ENCODE assay signal across 23 cellular contexts in genomic region chr9:124562328-124562727, GRCh38. TPM values are rescaled to one million over a fixed set of nuclear protein-coding genes. Genes with fewer than 3 reads are reported as not detected.
"Had no signal": no experiment of that assay in that cellular context is flagged by ENCODE, and none has a peak within 500 bp of the region (broad histone marks: within the 10 kb centered on the region; RNA-seq: fewer than 3 reads in every experiment).

No MANE protein-coding gene starts in this region.

- H3K27ac ChIP-seq: gastrocnemius medialis, pancreas had no signal

- H3K9me3 ChIP-seq: gastrocnemius medialis, pancreas had no signal

- H3K27me3 ChIP-seq: gastrocnemius medialis, pancreas had no signal

- ATAC-seq: activated CD8-positive, alpha-beta T cell treated with anti-CD3 and anti-CD28 coated beads, Interleukin-2, amount 10 ng/mL, durations not matched to agents 7 days and 5 days; activated T-cell treated with anti-CD3 and anti-CD28 coated beads, Interleukin-2, amount 50 U/mL, for 72 hours; gastrocnemius medialis; pancreas; WTC11 had no signal

- H3K4me1 Mint-ChIP-seq: activated CD4-positive, alpha-beta T cell treated with anti-CD3 and anti-CD28 coated beads, Interleukin-2, amount 10 ng/mL, durations not matched to agents 24 days and 14 days; activated naive CD8-positive, alpha-beta T cell treated with anti-CD3 and anti-CD28 coated beads for 36 hours had no signal

- H3K27me3 Mint-ChIP-seq: dendritic cell treated with granulocyte-macrophage colony-stimulating factor and Interleukin-4, amounts not matched to agents 40 ng/mL and 50 ng/mL, for 4 days had no signal

- DNase-seq: activated CD4-positive, alpha-beta T cell treated with anti-CD3 and anti-CD28 coated beads, Interleukin-2, amount 10 ng/mL, durations not matched to agents 24 days and 14 days; activated CD8-positive, alpha-beta memory T cell treated with anti-CD3 and anti-CD28 coated beads, Interleukin-2, amount 50 U/mL, for 48 hours; activated CD8-positive, alpha-beta T cell treated with anti-CD3 and anti-CD28 coated beads, Interleukin-2, amount 10 ng/mL, durations not matched to agents 7 days and 5 days; activated gamma-delta T cell; activated naive CD8-positive, alpha-beta T cell treated with anti-CD3 and anti-CD28 coated beads for 36 hours; activated T-cell treated with anti-CD3 and anti-CD28 coated beads, Interleukin-2, amount 50 U/mL, for 72 hours; gastrocnemius medialis; retina; small intestine; stimulated activated CD4-positive, alpha-beta T cell treated with anti-CD3 and anti-CD28 coated beads, Interleukin-4, amount 100 ng/mL, for 4 hours; stimulated activated CD8-positive, alpha-beta memory T cell treated with anti-CD3 and anti-CD28 coated beads, Interleukin-4, amount 100 ng/mL, for 48 hours; stimulated activated naive CD4-positive, alpha-beta T cell treated with Interleukin-2 at 50 U/mL for 16 hours; SW 1271 had no signal

- FAIRE-seq: islet of Langerhans, pancreas, small intestine, TTC549 had no signal

- H3K9me3 Mint-ChIP-seq: activated CD4-positive, alpha-beta T cell treated with anti-CD3 and anti-CD28 coated beads, Interleukin-2, amount 10 ng/mL, durations not matched to agents 24 days and 14 days; activated naive CD8-positive, alpha-beta T cell treated with anti-CD3 and anti-CD28 coated beads for 36 hours; activated T-cell treated with anti-CD3 and anti-CD28 coated beads, Interleukin-2, amount 50 U/mL, for 72 hours; dendritic cell treated with granulocyte-macrophage colony-stimulating factor and Interleukin-4, amounts not matched to agents 40 ng/mL and 50 ng/mL, for 4 days; WTC11 had no signal

- H3K4me3 Mint-ChIP-seq: activated CD4-positive, alpha-beta T cell treated with anti-CD3 and anti-CD28 coated beads, Interleukin-2, amount 10 ng/mL, durations not matched to agents 24 days and 14 days; activated CD8-positive, alpha-beta T cell treated with anti-CD3 and anti-CD28 coated beads, Interleukin-2, amount 10 ng/mL, durations not matched to agents 7 days and 5 days; activated naive CD8-positive, alpha-beta T cell treated with anti-CD3 and anti-CD28 coated beads for 36 hours; activated T-cell treated with anti-CD3 and anti-CD28 coated beads, Interleukin-2, amount 50 U/mL, for 72 hours; dendritic cell treated with granulocyte-macrophage colony-stimulating factor and Interleukin-4, amounts not matched to agents 40 ng/mL and 50 ng/mL, for 4 days; WTC11 had no signal

- H3K27ac Mint-ChIP-seq: activated CD4-positive, alpha-beta T cell treated with anti-CD3 and anti-CD28 coated beads, Interleukin-2, amount 10 ng/mL, durations not matched to agents 24 days and 14 days; activated CD8-positive, alpha-beta T cell treated with anti-CD3 and anti-CD28 coated beads, Interleukin-2, amount 10 ng/mL, durations not matched to agents 7 days and 5 days; activated naive CD8-positive, alpha-beta T cell treated with anti-CD3 and anti-CD28 coated beads for 36 hours; activated T-cell treated with anti-CD3 and anti-CD28 coated beads, Interleukin-2, amount 50 U/mL, for 72 hours; dendritic cell treated with granulocyte-macrophage colony-stimulating factor and Interleukin-4, amounts not matched to agents 40 ng/mL and 50 ng/mL, for 4 days had no signal

- H3K36me3 Mint-ChIP-seq: activated naive CD8-positive, alpha-beta T cell treated with anti-CD3 and anti-CD28 coated beads for 36 hours; WTC11 had no signal

- H3K36me3 ChIP-seq: gastrocnemius medialis, pancreas had no signal

- H3K4me3 ChIP-seq: gastrocnemius medialis, pancreas had no signal

RNA-seq across cellular contexts. Expression of gene NR5A1, which starts 55.1 kb away (rescaled TPM):
- total RNA-seq: activated CD4-positive, alpha-beta T cell treated with anti-CD3 and anti-CD28 coated beads, Interleukin-2, amount 10 ng/mL, durations not matched to agents 24 days and 14 days; activated CD8-positive, alpha-beta T cell treated with anti-CD3 and anti-CD28 coated beads, Interleukin-2, amount 10 ng/mL, durations not matched to agents 7 days and 5 days; activated naive CD8-positive, alpha-beta T cell treated with anti-CD3 and anti-CD28 coated beads for 36 hours; cerebellum; epithelial cell of proximal tubule; gastrocnemius medialis; SK-MEL-5; T-helper 2 cell treated with Interferon-gamma antibody and Interleukin-4, amounts not matched to agents 100 ng/mL and 5 ng/mL, for 36 hours; ureter had no signal
